Comparison of ENCODE assay signal across 8 cellular contexts in the genomic region with DNA sequence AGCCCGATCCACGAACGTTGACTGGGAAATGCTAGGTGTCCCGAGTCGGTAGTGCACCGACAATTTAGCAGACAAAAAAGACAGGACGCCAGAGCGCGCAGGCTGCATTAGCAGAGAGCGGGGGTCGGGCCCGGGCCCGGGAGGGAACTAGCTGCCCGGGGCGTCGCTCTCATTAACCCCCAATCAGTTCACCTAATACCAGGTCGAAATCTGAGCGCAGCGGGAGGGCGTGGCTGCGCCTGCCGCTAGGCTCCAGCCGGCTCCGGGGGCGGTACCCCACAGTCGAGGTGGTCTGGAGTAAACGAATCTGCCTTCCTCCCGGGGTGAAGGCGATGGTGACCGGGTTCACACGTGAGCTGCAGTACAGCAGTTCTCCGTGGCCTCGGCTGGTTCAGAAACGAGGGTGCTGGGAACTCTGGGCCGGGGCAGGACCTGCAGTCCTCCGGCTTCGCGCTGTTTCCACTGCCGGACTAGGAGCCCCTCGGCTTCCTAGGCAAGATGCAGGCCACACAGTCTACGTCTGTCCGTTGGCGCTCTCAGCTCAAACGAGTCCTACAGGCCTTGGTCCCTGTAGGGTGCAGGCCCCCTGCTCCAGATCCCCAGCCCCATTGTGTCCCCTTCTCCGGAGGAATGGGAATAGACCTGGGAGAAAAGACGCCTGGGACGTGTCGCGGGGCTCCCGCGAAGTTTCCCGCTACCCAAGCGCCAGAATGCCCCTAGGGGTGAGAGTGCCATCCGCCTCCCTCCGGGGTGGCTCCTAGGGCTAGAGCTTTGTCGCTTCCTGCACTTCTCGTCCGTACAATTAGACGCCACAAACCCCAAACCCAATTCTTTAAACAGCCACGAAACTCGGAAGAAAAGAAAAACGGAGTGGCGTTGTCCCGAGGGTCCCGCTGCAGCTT. TPM values are rescaled to one million over a fixed set of nuclear protein-coding genes. Genes with fewer than 3 reads are reported as not detected.
DNase-seq lines count a peak whose midpoint lies in the region; ATAC-seq and TF ChIP-seq lines count a peak whose summit lies in the region.

No MANE protein-coding gene starts in this region.

- peak; percentile 23 for ATAC-seq in HG02870 (IDR thresholded peaks at IDR 0.05; ENCODE audit: unreplicated experiment)

- H3K36me3 ChIP-seq in esophagus muscularis mucosa (no peaks in the 10 kb centered on the region), ovary (no peaks in the 10 kb centered on the region), vagina (no peaks in the 10 kb centered on the region)

- TF ChIP-seq CTCF in esophagus muscularis mucosa (IDR thresholded peaks at IDR 0.05) (no peak), ovary (IDR thresholded peaks at IDR 0.05) (no peak), vagina (IDR thresholded peaks at IDR 0.05) (no peak)

- H3K4me1 ChIP-seq in esophagus muscularis mucosa, result peaks cover 50 to 70% (median 69%) of the 10 kb centered on the region in 4 donors
- H3K4me1 ChIP-seq in ovary (ENCODE audit: insufficient read depth), result peaks cover 24% of the 10 kb centered on the region
- H3K4me1 ChIP-seq in vagina, result peaks cover 68% of the 10 kb centered on the region

- H3K27ac ChIP-seq in esophagus muscularis mucosa (replicated peaks in 1 of 4), result no peak overlapping the region
- H3K27ac ChIP-seq in ovary, result no peak overlapping the region
- no peak overlapping the region for H3K27ac ChIP-seq in vagina

- intact Hi-C loops in esophagus muscularis mucosa (cut with DNase I), result no loop called here
- intact Hi-C loops in ovary (cut with DNase I), result no loop called here
- intact Hi-C loops in vagina (cut with DNase I), result no loop called here

- TF ChIP-seq EP300 in esophagus muscularis mucosa (IDR thresholded peaks at IDR 0.05), result no peak
- TF ChIP-seq EP300 in ovary (IDR thresholded peaks at IDR 0.05), result no peak

- peak; percentile 35 for DNase-seq in DMS153 treated with DMSO at 0.1 percent for 48 hours (lab: John Stamatoyannopoulos, UW; ENCODE audit: unreplicated experiment)
- DNase-seq in DMS153 (lab: John Stamatoyannopoulos, UW), result no peak
- DNase-seq in NCI-H2196 (lab: John Stamatoyannopoulos, UW; ENCODE audit: unreplicated experiment), result peak; percentile 43
- peak; percentile 60 to 67 for DNase-seq in activated CD8-positive, alpha-beta memory T cell treated with anti-CD3 and anti-CD28 coated beads for 4 hours (ENCODE audit: low read depth in 2 of 2)
- no peak for DNase-seq in esophagus muscularis mucosa (ENCODE audit: extremely low spot score)
- peak in 1 of 5 donors; percentile 21 for DNase-seq in ovary
- DNase-seq in vagina (ENCODE audit: extremely low spot score in 2 of 2), result no peak

- 4% methylated on average over 34 of the region's 65 CpGs for WGBS in esophagus muscularis mucosa
- 2 to 4% (median 3%) methylated on average over 61 to 65 of the region's 65 CpGs for WGBS in ovary, 3 donors

- no peak for TF ChIP-seq POLR2A in esophagus muscularis mucosa (IDR thresholded peaks at IDR 0.05; ENCODE audit: low read depth)
- TF ChIP-seq POLR2A in ovary (IDR thresholded peaks at IDR 0.05), result no peak
- TF ChIP-seq POLR2A in vagina (IDR thresholded peaks at IDR 0.05), result no peak

- peaks cover 20 to 95% (median 69%) of the 10 kb centered on the region in 4 donors for H3K27me3 ChIP-seq in esophagus muscularis mucosa
- H3K27me3 ChIP-seq in ovary, result no peaks in the 10 kb centered on the region
- H3K27me3 ChIP-seq in vagina, result peaks cover 38% of the 10 kb centered on the region

- H3K9me3 ChIP-seq in esophagus muscularis mucosa (no peaks in the 10 kb centered on the region), ovary (no peaks in the 10 kb centered on the region), vagina (no peaks in the 10 kb centered on the region)

- H3K4me3 ChIP-seq in esophagus muscularis mucosa, result peak overlapping the region; percentile 48 to 57 (median 54)
- peak overlapping the region; percentile 21 for H3K4me3 ChIP-seq in ovary
- peak overlapping the region; percentile 39 to 49 for H3K4me3 ChIP-seq in vagina

RNA-seq across cellular contexts. Expression of a gene that starts 2.0 kb away (rescaled TPM):
- total RNA-seq in esophagus muscularis mucosa, result 1 to 10 TPM in 1 of 4 donors, under 1 TPM in 3; 0.32 to 3.3 (median 0.81) TPM
- total RNA-seq in ovary, result under 1 TPM in 6 of 7 donors, not detected in 1; 0.12 to 0.67 (median 0.33) TPM
- polyA plus RNA-seq in ovary, result under 1 TPM; 0.16 to 0.92 TPM
- 3.9 TPM for total RNA-seq in vagina

Comparison
In these comparisons a context has a peak if more than half of its experiments do, and no peak if none do; other contexts are left out.
1. DNase-seq: peak in DMS153 treated with DMSO at 0.1 percent for 48 hours (single experiment), NCI-H2196 (single experiment) and activated CD8-positive, alpha-beta memory T cell treated with anti-CD3 and anti-CD28 coated beads for 4 hours (2 of 2); none in DMS153 (single experiment), esophagus muscularis mucosa (single experiment) and vagina (0 of 2).
2. Peak in every context shown above with its lines, with median percentiles within 50 percentile points of each other: H3K4me3 ChIP-seq.